Comparison of ENCODE assay signal across 31 cellular contexts in the genomic region with DNA sequence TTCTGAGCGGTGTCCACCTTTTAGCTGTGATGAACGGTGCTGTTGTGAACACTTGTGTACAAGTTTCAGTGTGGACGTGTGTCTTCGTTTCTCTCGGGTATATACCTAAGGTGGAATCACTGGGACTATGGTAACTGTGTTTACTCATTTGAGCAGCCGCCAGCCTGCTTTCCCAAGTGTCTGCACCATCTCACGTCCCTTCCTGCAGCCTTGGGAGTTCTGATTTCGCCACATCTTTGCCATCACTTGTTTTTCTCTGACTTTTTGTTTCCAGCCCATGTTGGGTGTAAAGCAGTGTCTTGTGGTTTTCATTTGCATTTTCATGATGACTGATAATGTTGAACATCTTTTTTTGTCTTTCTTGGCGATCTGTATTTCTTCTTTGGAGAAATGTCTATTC.
"Had no signal": no experiment of that assay in that cellular context is flagged by ENCODE, and none has a peak within 500 bp of the region (broad histone marks: within the 10 kb centered on the region; RNA-seq: fewer than 3 reads in every experiment).

No MANE protein-coding gene starts in this region.

- H3K9ac ChIP-seq: parathyroid adenoma had no signal

- H2AFZ ChIP-seq: parathyroid adenoma had no signal

- H3K4me3 Mint-ChIP-seq: dendritic cell treated with granulocyte-macrophage colony-stimulating factor and Interleukin-4, amounts not matched to agents 40 ng/mL and 50 ng/mL, for 4 days; immature natural killer cell; memory B cell; mesothelial cell of epicardium; naive B cell; natural killer cell treated with Interleukin-12 subunit alpha and Interleukin-12 subunit beta and Interleukin-15 and Interleukin-18, amount 100 ng/mL, for 72 hours; neural crest cell; stimulated activated effector memory CD8-positive, alpha-beta T cell treated with anti-CD3 and anti-CD28 coated beads, Interleukin-12 subunit alpha, Interleukin-12 subunit beta, amount 100 ng/mL, for 72 hours had no signal

- FAIRE-seq: endothelial cell of umbilical vein, keratinocyte had no signal

- H3K79me2 ChIP-seq: parathyroid adenoma had no signal

- H3K4me1 ChIP-seq: colonic mucosa, heart right ventricle, parathyroid adenoma, prostate gland, sigmoid colon, stomach, thyroid gland had no signal

- H3K4me1 Mint-ChIP-seq: immature natural killer cell; memory B cell; naive B cell; neural crest cell; stimulated activated effector memory CD8-positive, alpha-beta T cell treated with anti-CD3 and anti-CD28 coated beads, Interleukin-12 subunit alpha, Interleukin-12 subunit beta, amount 100 ng/mL, for 72 hours had no signal

- H3K9me3 Mint-ChIP-seq: dendritic cell treated with granulocyte-macrophage colony-stimulating factor and Interleukin-4, amounts not matched to agents 40 ng/mL and 50 ng/mL, for 4 days; stimulated activated effector memory CD8-positive, alpha-beta T cell treated with anti-CD3 and anti-CD28 coated beads, Interleukin-12 subunit alpha, Interleukin-12 subunit beta, amount 100 ng/mL, for 72 hours had no signal

- ATAC-seq: heart right ventricle; left lobe of liver; mucosa of descending colon; natural killer cell treated with Interleukin-12 subunit alpha and Interleukin-12 subunit beta and Interleukin-15 and Interleukin-18, amount 100 ng/mL, for 72 hours; right cardiac atrium; stimulated activated effector memory CD8-positive, alpha-beta T cell treated with anti-CD3 and anti-CD28 coated beads, Interleukin-12 subunit alpha, Interleukin-12 subunit beta, amount 100 ng/mL, for 72 hours had no signal

- H3K36me3 Mint-ChIP-seq: immature natural killer cell; memory B cell; naive B cell; natural killer cell treated with Interleukin-12 subunit alpha and Interleukin-12 subunit beta and Interleukin-15 and Interleukin-18, amount 100 ng/mL, for 72 hours; stimulated activated effector memory CD8-positive, alpha-beta T cell treated with anti-CD3 and anti-CD28 coated beads, Interleukin-12 subunit alpha, Interleukin-12 subunit beta, amount 100 ng/mL, for 72 hours had no signal

- H3K27me3 ChIP-seq: colonic mucosa, heart right ventricle, sigmoid colon, thyroid gland, vagina had no signal

- H3K27ac Mint-ChIP-seq: dendritic cell treated with granulocyte-macrophage colony-stimulating factor and Interleukin-4, amounts not matched to agents 40 ng/mL and 50 ng/mL, for 4 days; immature natural killer cell; memory B cell; mesothelial cell of epicardium; naive B cell; natural killer cell treated with Interleukin-12 subunit alpha and Interleukin-12 subunit beta and Interleukin-15 and Interleukin-18, amount 100 ng/mL, for 72 hours; stimulated activated effector memory CD8-positive, alpha-beta T cell treated with anti-CD3 and anti-CD28 coated beads, Interleukin-12 subunit alpha, Interleukin-12 subunit beta, amount 100 ng/mL, for 72 hours had no signal

- H3K4me3 ChIP-seq: colonic mucosa, esophagus muscularis mucosa, heart right ventricle, lung, mucosa of descending colon, prostate gland, sigmoid colon, stomach, thyroid gland, vagina had no signal

- H3K36me3 ChIP-seq: colonic mucosa, neutrophil, prostate gland, sigmoid colon, stomach, thyroid gland, vagina had no signal

- DNase-seq: colonic mucosa; effector memory CD4-positive, alpha-beta T cell; foreskin melanocyte; heart right ventricle; hippocampal formation; immature natural killer cell; mucosa of descending colon; naive B cell; sigmoid colon; stimulated activated CD4-positive, alpha-beta T cell treated with anti-CD3 and anti-CD28 coated beads, Interleukin-2, amount 100 ng/mL, for 24 hours; stimulated activated CD4-positive, alpha-beta T cell treated with anti-CD3 and anti-CD28 coated beads, Interleukin-4, amount 100 ng/mL, for 24 hours; stimulated activated naive CD4-positive, alpha-beta T cell treated with Interleukin-2 at 50 U/mL for 16 hours; stomach; thyroid gland; trophoblast cell had no signal

- H3K9me3 ChIP-seq: colonic mucosa, mucosa of descending colon, neutrophil, prostate gland, sigmoid colon, thyroid gland, vagina had no signal

- H3K27ac ChIP-seq: colonic mucosa, esophagus muscularis mucosa, heart right ventricle, neutrophil, parathyroid adenoma, prostate gland, sigmoid colon, stomach, thyroid gland, vagina had no signal
